Comparison of ENCODE assay signal across 29 cellular contexts in genomic region chr5:137792291-137792690, GRCh38. TPM values are rescaled to one million over a fixed set of nuclear protein-coding genes. Genes with fewer than 3 reads are reported as not detected.
DNase-seq lines count a peak whose midpoint lies in the region; ATAC-seq, FAIRE-seq and TF ChIP-seq lines count a peak whose summit lies in the region.
"Had no signal": no experiment of that assay in that cellular context is flagged by ENCODE, and none has a peak within 500 bp of the region (broad histone marks: within the 10 kb centered on the region; RNA-seq: fewer than 3 reads in every experiment).

No MANE protein-coding gene starts in this region.

- peak overlapping the region; percentile 60 for H3K4me2 ChIP-seq in A549

- H3K27ac ChIP-seq in A549 (peak overlapping the region; percentile 67 to 78), left ventricle myocardium inferior (replicated peaks) (no peak overlapping the region)
- H3K27ac ChIP-seq: esophagus squamous epithelium, SK-N-MC, stomach, upper lobe of right lung had no signal

- no peak for TF ChIP-seq EP300 in A549 (IDR thresholded peaks at IDR 0.05)

- DNase-seq in A549 (ENCODE audit: low read depth in 1 of 2, low spot score in 1 of 2): peak in 1 of 2 experiments; percentile 59
- DNase-seq in kidney glomerular epithelial cell (lab: John Stamatoyannopoulos, UW): peak; percentile 73
- no peak for DNase-seq in left ventricle myocardium inferior
- no peak for DNase-seq in activated CD8-positive, alpha-beta memory T cell treated with anti-CD3 and anti-CD28 coated beads, Interleukin-2, amount 50 U/mL, for 4 hours
- DNase-seq in DMS79 treated with DMSO at 0.1 percent for 48 hours (lab: John Stamatoyannopoulos, UW): no peak
- no peak for DNase-seq in HuH-7.5 (ENCODE audit: low spot score)
- DNase-seq: 8988T; activated CD4-positive, CD25-positive, alpha-beta regulatory T cell; activated CD8-positive, alpha-beta T cell treated with anti-CD3 and anti-CD28 coated beads for 36 hours; activated T-cell treated with anti-CD3 and anti-CD28 coated beads, Interleukin-2, amount 50 U/mL, for 48 hours; effector memory CD4-positive, alpha-beta T cell; esophagus squamous epithelium; GF-D8; GOT3; KBM-7; MV-4-11; NCI-H1930; NCI-H345; stimulated activated CD4-positive, alpha-beta T cell treated with anti-CD3 and anti-CD28 coated beads, Interleukin-1b, Interleukin-23, amount 100 ng/mL, for 48 hours; stomach; T-helper 9 cell; upper lobe of right lung had no signal

- ATAC-seq in A549: peak; percentile 76 to 94; a peak in 5 of 6 replicates
- ATAC-seq in GM19438 (IDR thresholded peaks at IDR 0.05; ENCODE audit: low read depth, unreplicated experiment): peak; percentile 70
- ATAC-seq in HG03571 (IDR thresholded peaks at IDR 0.05; ENCODE audit: unreplicated experiment): peak; percentile 76
- ATAC-seq: activated CD8-positive, alpha-beta T cell treated with anti-CD3 and anti-CD28 coated beads for 36 hours; activated naive CD4-positive, alpha-beta T cell treated with anti-CD3 and anti-CD28 coated beads, Interleukin-2, amount 50 U/mL, for 72 hours; Panc1; sciatic nerve; upper lobe of right lung had no signal

- intact Hi-C loops in left ventricle myocardium inferior (cut with micrococcal nuclease): no loop called here

- POLR2A ChIA-PET in A549 (lab: Yijun Ruan, JAX): no interaction called here

- no peak overlapping the region for H3K4me3 ChIP-seq in A549
- H3K4me3 ChIP-seq in left ventricle myocardium inferior: no peak overlapping the region
- H3K4me3 ChIP-seq: esophagus squamous epithelium, lung, SK-N-MC, stomach, upper lobe of right lung had no signal

- FAIRE-seq in A549 (lab: Jason Lieb, UNC): peak; percentile 98

- peaks cover 34% of the 10 kb centered on the region for H3K4me1 ChIP-seq in A549
- H3K4me1 ChIP-seq in left ventricle myocardium inferior: peaks cover 13% of the 10 kb centered on the region
- H3K4me1 ChIP-seq: esophagus squamous epithelium, upper lobe of right lung had no signal

- no peak for TF ChIP-seq RAD21 in A549 (conservative IDR thresholded peaks at IDR 0.05 in 1 of 2, IDR thresholded peaks at IDR 0.05 in 1 of 2)

- CTCF ChIA-PET in A549 (lab: Yijun Ruan, JAX): interaction anchor here (0.6 kb wide), 1 partner anchor 631 kb away, joined by 4 read pairs; no protein-coding TSS in a partner anchor

- no peak for TF ChIP-seq CTCF in A549 (IDR thresholded peaks at IDR 0.05)
- TF ChIP-seq CTCF in left ventricle myocardium inferior (IDR thresholded peaks at IDR 0.05; ENCODE audit: borderline replicate concordance): no peak

- TF ChIP-seq POLR2A in A549 (IDR thresholded peaks at IDR 0.05; ENCODE audit: low read length): no peak

- WGBS in A549 (ENCODE audit: missing lambda C conversion rate): 7% methylated on average over 1 of the region's 1 CpG

- H3K9me3 ChIP-seq in A549 (no peaks in the 10 kb centered on the region), left ventricle myocardium inferior (replicated peaks) (no peaks in the 10 kb centered on the region)
- H3K9me3 ChIP-seq: esophagus squamous epithelium, stomach, upper lobe of right lung had no signal

- H3K36me3 ChIP-seq in left ventricle myocardium inferior: no peaks in the 10 kb centered on the region
- H3K36me3 ChIP-seq: esophagus squamous epithelium, stomach, upper lobe of right lung had no signal

- H3K27me3 ChIP-seq in left ventricle myocardium inferior (ENCODE audit: low read depth): no peaks in the 10 kb centered on the region
- H3K27me3 ChIP-seq: esophagus squamous epithelium, stomach, upper lobe of right lung had no signal

TF ChIP-seq in A549, 52 proteins besides CTCF, POLR2A, EP300 and RAD21:
- no peak for TF ChIP-seq CBX8 (IDR thresholded peaks at IDR 0.05)

RNA-seq across cellular contexts. Expression of gene HNRNPA0, which starts 38.1 kb away (rescaled TPM):
- polyA plus RNA-seq in A549 (2011; rRNA removed): 13.6 and 17.0 TPM in 2 replicates
- 35.2 and 44.1 TPM in 2 replicates for polyA plus RNA-seq in A549 (2012; cell fraction: cytosol; rRNA removed)
- 26.5 and 28.9 TPM in 2 replicates for polyA plus RNA-seq in A549 (2012; cell fraction: nucleus; rRNA removed)
- polyA plus RNA-seq in A549 (2017; fragmentation: RNase III; extraction: RNeasy Plus Mini Kit Qiagen cat#74134 plus additional on column Dnase treatment): 47.9 to 51.2 TPM (median 49.4 TPM) in 3 replicates
- 5.5 and 6.1 TPM in 2 replicates for polyA minus RNA-seq in A549 (2011; rRNA and poly(A)+ RNA removed)
- total RNA-seq in left ventricle myocardium inferior: 13.1 TPM

RNA-seq across cellular contexts. Expression of gene KLHL3, which starts 56.4 kb away (rescaled TPM):
- polyA plus RNA-seq in A549 (2011; rRNA removed) (1.1 and 1.4 TPM in 2 replicates), A549 (2017; fragmentation: RNase III; extraction: RNeasy Plus Mini Kit Qiagen cat#74134 plus additional on column Dnase treatment) (0.31 to 0.46 TPM (median 0.35 TPM) in 3 replicates)
- 0.33 and 0.67 TPM in 2 replicates for polyA plus RNA-seq in A549 (2012; cell fraction: cytosol; rRNA removed)
- polyA plus RNA-seq in A549 (2012; cell fraction: nucleus; rRNA removed): 1.9 and 2.7 TPM in 2 replicates
- polyA minus RNA-seq in A549 (2011; rRNA and poly(A)+ RNA removed): 7.8 and 13.3 TPM in 2 replicates
- 26.3 TPM for total RNA-seq in left ventricle myocardium inferior
